ENCODE assay signal across 19 cellular contexts in genomic region chr20:3705970-3706739, GRCh38. TPM values are rescaled to one million over a fixed set of nuclear protein-coding genes. Genes with fewer than 3 reads are reported as not detected.
DNase-seq lines count a peak whose midpoint lies in the region; ATAC-seq and TF ChIP-seq lines count a peak whose summit lies in the region.
"Had no signal": no experiment of that assay in that cellular context is flagged by ENCODE, and none has a peak within 500 bp of the region (broad histone marks: within the 10 kb centered on the region; RNA-seq: fewer than 3 reads in every experiment).

No MANE protein-coding gene starts in this region.

- no peak overlapping the region for H3K4me2 ChIP-seq in osteoblast (ENCODE audit: insufficient read depth, low read length)
- H3K4me2 ChIP-seq: BLaER1 had no signal

- H3K4me1 ChIP-seq in osteoblast (ENCODE audit: insufficient read depth, low read length) (no peaks in the 10 kb centered on the region), upper lobe of right lung (peaks cover 9% of the 10 kb centered on the region), SJCRH30 (peaks cover 9% of the 10 kb centered on the region)

- ATAC-seq in Right ventricle myocardium inferior (no peak), left cardiac atrium (no peak), upper lobe of right lung (no peak)

- H3K4me3 ChIP-seq in osteoblast (ENCODE audit: insufficient read depth, low read length) (no peak overlapping the region), upper lobe of right lung (no peak overlapping the region), SJCRH30 (no peak overlapping the region)
- H3K4me3 ChIP-seq: BLaER1 had no signal

- H3K36me3 ChIP-seq in osteoblast (ENCODE audit: insufficient read depth, low read length), result no peaks in the 10 kb centered on the region
- H3K36me3 ChIP-seq in upper lobe of right lung, result no peaks in the 10 kb centered on the region
- no peaks in the 10 kb centered on the region for H3K36me3 ChIP-seq in SJCRH30
- H3K36me3 ChIP-seq: BLaER1 had no signal

- TF ChIP-seq CTCF in osteoblast (IDR thresholded peaks at IDR 0.05; ENCODE audit: extremely low read depth, low read depth, low read length), result no peak
- TF ChIP-seq CTCF in upper lobe of right lung (IDR thresholded peaks at IDR 0.05), result no peak

- peak; percentile 63 for DNase-seq in Right ventricle myocardium inferior (ENCODE audit: missing footprints)
- DNase-seq in left cardiac atrium, result no peak
- DNase-seq in islet precursor cell, result peak; percentile 53
- DNase-seq in osteoblast (ENCODE audit: insufficient read length, low spot score, missing footprints), result peak; percentile 34
- DNase-seq in upper lobe of right lung, result peak; percentile 61
- DNase-seq in SJCRH30, result no peak
- DNase-seq in COLO668 (lab: John Stamatoyannopoulos, UW; ENCODE audit: unreplicated experiment), result no peak
- no peak for DNase-seq in activated naive CD4-positive, alpha-beta T cell treated with anti-CD3 and anti-CD28 coated beads, Interleukin-2, amount 50 U/mL, for 16 hours
- DNase-seq: AML-193; Calu3; CD8-positive, alpha-beta memory T cell; DND-41; GDM1; GOT3; HCEC 1CT had no signal

- H2AFZ ChIP-seq in osteoblast (ENCODE audit: low read length), result no peak overlapping the region

- no peaks in the 10 kb centered on the region for H3K9me3 ChIP-seq in osteoblast (ENCODE audit: low read depth, low read length)
- no peaks in the 10 kb centered on the region for H3K9me3 ChIP-seq in upper lobe of right lung
- H3K9me3 ChIP-seq in SJCRH30 (replicated peaks), result no peaks in the 10 kb centered on the region
- H3K9me3 ChIP-seq: BLaER1 had no signal

- H3K27ac ChIP-seq in osteoblast (ENCODE audit: low read depth, low read length), result no peak overlapping the region
- no peak overlapping the region for H3K27ac ChIP-seq in upper lobe of right lung
- no peak overlapping the region for H3K27ac ChIP-seq in SJCRH30
- H3K27ac ChIP-seq: 22Rv1, BLaER1, HL-60 had no signal

- no peaks in the 10 kb centered on the region for H3K27me3 ChIP-seq in osteoblast (ENCODE audit: insufficient read depth, low read length)
- H3K27me3 ChIP-seq in upper lobe of right lung, result no peaks in the 10 kb centered on the region
- H3K27me3 ChIP-seq in SJCRH30, result no peaks in the 10 kb centered on the region
- H3K27me3 ChIP-seq: BLaER1 had no signal

- no peaks in the 10 kb centered on the region for H3K79me2 ChIP-seq in osteoblast (ENCODE audit: insufficient read depth, low read length)

- intact Hi-C loops in Right ventricle myocardium inferior (cut with DNase I), result loop anchor here (10.0 kb wide), 1 partner anchor 921 kb away; no protein-coding TSS in a partner anchor
- intact Hi-C loops in left cardiac atrium (cut with DNase I), result no loop called here
- intact Hi-C loops in upper lobe of right lung (cut with DNase I), result no loop called here

- no peaks in the 10 kb centered on the region for H4K20me1 ChIP-seq in osteoblast (ENCODE audit: insufficient read depth, low read length)
- H4K20me1 ChIP-seq: BLaER1 had no signal

RNA-seq across cellular contexts. Expression of gene SIGLEC1, which starts 6.2 kb away (rescaled TPM):
- 9.5 TPM for total RNA-seq in Right ventricle myocardium inferior
- total RNA-seq in left cardiac atrium, result 10 to 100 TPM; 12.4 to 23.9 TPM
- under 0.01 TPM in 1 of 2 replicates, not detected in the other for total RNA-seq in osteoblast
- 53.6 TPM for total RNA-seq in upper lobe of right lung
- total RNA-seq in SJCRH30 (2014; rRNA removed; shearing (Covaris generic)), result 0.02 TPM in 1 of 2 replicates, not detected in the other
- total RNA-seq: Calu3, HFFc6 had no signal

RNA-seq across cellular contexts. Expression of gene ADAM33, which starts 24.3 kb away (rescaled TPM):
- total RNA-seq in Right ventricle myocardium inferior (13.4 TPM), left cardiac atrium (10 to 100 TPM in 1 of 2 donors, 1 to 10 TPM in 1; 9.9 to 18.5 TPM), osteoblast (3.5 and 11.2 TPM in 2 replicates), upper lobe of right lung (11.0 TPM)
- not detected in 2 replicates for total RNA-seq in SJCRH30 (2014; rRNA removed; shearing (Covaris generic))
- total RNA-seq: Calu3; CD8-positive, alpha-beta memory T cell had no signal

RNA-seq across cellular contexts. Expression of gene HSPA12B, which starts 26.3 kb away (rescaled TPM):
- total RNA-seq in Right ventricle myocardium inferior (17.5 TPM), left cardiac atrium (10 to 100 TPM; 15.7 to 19.3 TPM), osteoblast (not detected in 2 replicates), upper lobe of right lung (33.7 TPM)
- total RNA-seq in SJCRH30 (2014; rRNA removed; shearing (Covaris generic)), result not detected in 2 replicates
- total RNA-seq: Calu3; CD8-positive, alpha-beta memory T cell; HFFc6 had no signal

RNA-seq across cellular contexts. Expression of gene GFRA4, which starts 43.0 kb away (rescaled TPM):
- total RNA-seq in Right ventricle myocardium inferior (not detected), left cardiac atrium (not detected), osteoblast (not detected in 2 replicates), upper lobe of right lung (not detected)
- total RNA-seq in SJCRH30 (2014; rRNA removed; shearing (Covaris generic)), result not detected in 2 replicates
- total RNA-seq: Calu3; CD8-positive, alpha-beta memory T cell; HFFc6 had no signal

Comparison
In these comparisons a context has a peak if more than half of its experiments do, and no peak if none do; other contexts are left out.
1. DNase-seq: peak in Right ventricle myocardium inferior (single experiment), islet precursor cell (single experiment), osteoblast (single experiment) and upper lobe of right lung (single experiment); none in left cardiac atrium (single experiment), SJCRH30 (0 of 2), COLO668 (single experiment) and activated naive CD4-positive, alpha-beta T cell treated with anti-CD3 and anti-CD28 coated beads, Interleukin-2, amount 50 U/mL, for 16 hours (single experiment).
2. RNA of gene SIGLEC1, which starts 6.2 kb away (total RNA-seq): 53.6 TPM in upper lobe of right lung (single experiment), 12.4 to 23.9 TPM in left cardiac atrium and 9.5 TPM in Right ventricle myocardium inferior (single experiment); 0.02 TPM in SJCRH30 and under 0.01 TPM in osteoblast; every median in the first group is over 10 times any median in the second.
3. RNA of gene HSPA12B, which starts 26.3 kb away (total RNA-seq): 33.7 TPM in upper lobe of right lung (single experiment), 15.7 to 19.3 TPM in left cardiac atrium and 17.5 TPM in Right ventricle myocardium inferior (single experiment); not detected in osteoblast and not detected in SJCRH30; every median in the first group is over 10 times any median in the second.